ENCODE assay signal across 1 cellular context in the genomic region with DNA sequence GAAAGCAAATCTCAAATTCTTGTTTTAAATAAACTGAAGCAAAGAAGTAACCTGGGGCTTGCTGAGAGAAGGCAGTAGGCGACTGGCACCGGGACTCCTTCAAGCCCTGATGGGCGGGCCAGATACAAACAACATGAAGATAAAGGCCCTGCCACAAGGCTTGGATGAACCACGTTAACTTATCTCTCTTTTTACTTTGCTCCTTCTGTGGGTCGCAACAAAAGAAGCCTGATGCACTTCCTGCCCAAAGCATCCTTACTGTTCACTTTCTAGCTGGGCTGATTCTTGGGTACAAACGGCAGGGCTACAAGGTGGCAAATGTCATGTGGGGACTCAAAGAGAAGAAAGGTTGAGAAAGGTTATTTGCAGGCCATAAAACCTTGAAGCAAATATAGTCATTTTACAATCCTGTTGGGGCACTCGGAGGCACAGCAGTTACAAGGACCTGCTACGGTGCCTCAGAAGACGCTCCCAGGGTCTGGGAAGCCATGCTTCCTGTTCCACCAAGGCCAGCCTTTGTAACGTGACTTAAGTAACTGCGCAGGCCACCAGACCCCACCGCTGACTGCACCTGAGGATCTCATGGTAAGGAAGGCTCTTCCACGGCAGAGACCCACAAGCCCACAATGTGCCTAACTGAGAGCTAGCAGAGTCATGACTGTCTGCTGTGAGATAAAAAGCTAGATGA.
TF ChIP-seq lines count a peak whose summit lies in the region.

No MANE protein-coding gene starts in this region.

TF ChIP-seq in H1, 55 proteins besides CTCF, POLR2A, EP300 and RAD21:
- no peak for TF ChIP-seq RFX5 (IDR thresholded peaks at IDR 0.05; ENCODE audit: borderline replicate concordance, low read depth, low read length)
